39 cellular contexts compared by ENCODE assay signal in the genomic region with DNA sequence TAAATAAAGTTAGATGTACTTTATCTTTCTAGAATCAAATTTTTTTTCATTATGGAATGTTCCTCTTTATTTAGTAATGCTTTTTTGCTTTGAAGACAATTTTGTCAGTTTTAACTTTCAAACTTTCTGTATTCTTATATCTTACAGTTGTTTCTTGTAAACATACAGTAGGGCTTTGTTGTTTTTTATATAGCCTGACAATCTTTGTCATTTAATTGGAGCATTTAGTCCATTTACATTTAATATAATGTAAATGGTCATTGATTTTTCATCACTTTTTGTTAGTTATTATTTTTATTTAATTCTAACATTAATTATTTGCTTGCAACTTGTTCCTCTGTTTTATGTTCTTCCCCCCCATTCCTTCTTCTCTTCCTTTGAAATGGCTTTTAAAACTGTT. TPM values are rescaled to one million over a fixed set of nuclear protein-coding genes. Genes with fewer than 3 reads are reported as not detected.
"Had no signal": no experiment of that assay in that cellular context is flagged by ENCODE, and none has a peak within 500 bp of the region (broad histone marks: within the 10 kb centered on the region; RNA-seq: fewer than 3 reads in every experiment).

No MANE protein-coding gene starts in this region.

- H3K4me3 Mint-ChIP-seq: activated CD4-positive, alpha-beta memory T cell treated with anti-CD3 and anti-CD28 coated beads, Interleukin-2, amount 10 ng/mL, durations not matched to agents 7 days and 5 days; activated CD4-positive, alpha-beta T cell treated with anti-CD3 and anti-CD28 coated beads for 36 hours; activated CD4-positive, alpha-beta T cell treated with anti-CD3 and anti-CD28 coated beads, Interleukin-2, amount 10 ng/mL, durations not matched to agents 7 days and 5 days; activated CD8-positive, alpha-beta memory T cell treated with anti-CD3 and anti-CD28 coated beads, Interleukin-2, amount 10 ng/mL, durations not matched to agents 7 days and 5 days; activated CD8-positive, alpha-beta T cell treated with anti-CD3 and anti-CD28 coated beads, Interleukin-2, amount 10 ng/mL, durations not matched to agents 7 days and 5 days; activated naive CD4-positive, alpha-beta T cell treated with anti-CD3 and anti-CD28 coated beads, Interleukin-2, amount 10 ng/mL, durations not matched to agents 7 days and 5 days; activated naive CD4-positive, alpha-beta T cell treated with anti-CD3 and anti-CD28 coated beads, Interleukin-2, amount 50 U/mL, for 24 hours; activated naive CD8-positive, alpha-beta T cell; activated naive CD8-positive, alpha-beta T cell treated with anti-CD3 and anti-CD28 coated beads, Interleukin-2, amount 10 ng/mL, durations not matched to agents 7 days and 5 days; activated naive CD8-positive, alpha-beta T cell treated with anti-CD3 and anti-CD28 coated beads, Interleukin-2, amount 50 U/mL, for 24 hours; activated T-cell treated with anti-CD3 and anti-CD28 coated beads, Interleukin-2, amount 50 U/mL, for 24 hours; brain; T-helper 1 cell treated with Interleukin-12 subunit alpha and Interleukin-12 subunit beta and Interleukin-4 antibody, amounts not matched to agents 30 μg/mL and 1 μg/mL, for 36 hours; T-helper 2 cell treated with Interferon-gamma antibody and Interleukin-4, amounts not matched to agents 5 μg/mL and 100 μg/mL, for 36 hours; WTC11 had no signal

- H3K27me3 Mint-ChIP-seq: activated CD4-positive, alpha-beta T cell treated with anti-CD3 and anti-CD28 coated beads, Interleukin-2, amount 10 ng/mL, durations not matched to agents 7 days and 5 days; activated CD8-positive, alpha-beta memory T cell treated with anti-CD3 and anti-CD28 coated beads, Interleukin-2, amount 10 ng/mL, durations not matched to agents 7 days and 5 days; activated naive CD4-positive, alpha-beta T cell treated with anti-CD3 and anti-CD28 coated beads, Interleukin-2, amount 10 ng/mL, durations not matched to agents 7 days and 5 days; activated naive CD4-positive, alpha-beta T cell treated with anti-CD3 and anti-CD28 coated beads, Interleukin-2, amount 50 U/mL, for 24 hours; activated naive CD8-positive, alpha-beta T cell had no signal

- H3K27ac ChIP-seq: ascending aorta, cardiac muscle cell, WERI-Rb-1 had no signal

- H3K4me1 Mint-ChIP-seq: activated CD4-positive, alpha-beta memory T cell treated with anti-CD3 and anti-CD28 coated beads, Interleukin-2, amount 10 ng/mL, durations not matched to agents 7 days and 5 days; activated CD4-positive, alpha-beta T cell treated with anti-CD3 and anti-CD28 coated beads for 36 hours; activated CD4-positive, alpha-beta T cell treated with anti-CD3 and anti-CD28 coated beads, Interleukin-2, amount 10 ng/mL, durations not matched to agents 7 days and 5 days; activated naive CD4-positive, alpha-beta T cell treated with anti-CD3 and anti-CD28 coated beads, Interleukin-2, amount 10 ng/mL, durations not matched to agents 7 days and 5 days; activated naive CD4-positive, alpha-beta T cell treated with anti-CD3 and anti-CD28 coated beads, Interleukin-2, amount 50 U/mL, for 24 hours; activated naive CD8-positive, alpha-beta T cell treated with anti-CD3 and anti-CD28 coated beads, Interleukin-2, amount 10 ng/mL, durations not matched to agents 7 days and 5 days; activated naive CD8-positive, alpha-beta T cell treated with anti-CD3 and anti-CD28 coated beads, Interleukin-2, amount 50 U/mL, for 24 hours; brain; WTC11 had no signal

- FAIRE-seq: bronchial epithelial cell, colon had no signal

- H3K9me3 Mint-ChIP-seq: activated naive CD4-positive, alpha-beta T cell treated with anti-CD3 and anti-CD28 coated beads, Interleukin-2, amount 50 U/mL, for 24 hours had no signal

- DNase-seq: activated CD4-positive, alpha-beta memory T cell treated with anti-CD3 and anti-CD28 coated beads, Interleukin-2, amount 10 ng/mL, durations not matched to agents 7 days and 5 days; activated CD4-positive, alpha-beta T cell treated with anti-CD3 and anti-CD28 coated beads for 1 hour; activated CD4-positive, alpha-beta T cell treated with anti-CD3 and anti-CD28 coated beads for 36 hours; activated CD4-positive, alpha-beta T cell treated with anti-CD3 and anti-CD28 coated beads for 48 hours; activated CD4-positive, alpha-beta T cell treated with anti-CD3 and anti-CD28 coated beads, Interleukin-2, amount 10 ng/mL, durations not matched to agents 7 days and 5 days; activated CD4-positive, alpha-beta T cell treated with anti-CD3 and anti-CD28 coated beads, Interleukin-2, amount 50 U/mL, for 48 hours; activated CD4-positive, CD25-positive, alpha-beta regulatory T cell; activated CD8-positive, alpha-beta memory T cell treated with anti-CD3 and anti-CD28 coated beads for 24 hours; activated CD8-positive, alpha-beta memory T cell treated with anti-CD3 and anti-CD28 coated beads, Interleukin-2, amount 10 ng/mL, durations not matched to agents 7 days and 5 days; activated CD8-positive, alpha-beta memory T cell treated with anti-CD3 and anti-CD28 coated beads, Interleukin-2, amount 50 U/mL, for 48 hours; activated CD8-positive, alpha-beta T cell treated with anti-CD3 and anti-CD28 coated beads, Interleukin-2, amount 10 ng/mL, durations not matched to agents 7 days and 5 days; activated effector memory CD4-positive, alpha-beta T cell treated with Interleukin-2 at 50 U/mL for 16 hours; activated gamma-delta T cell; activated naive CD4-positive, alpha-beta T cell treated with anti-CD3 and anti-CD28 coated beads, Interleukin-2, amount 10 ng/mL, durations not matched to agents 7 days and 5 days; activated naive CD4-positive, alpha-beta T cell treated with Interleukin-2 at 50 U/mL for 16 hours; activated naive CD8-positive, alpha-beta T cell treated with anti-CD3 and anti-CD28 coated beads, Interleukin-2, amount 10 ng/mL, durations not matched to agents 7 days and 5 days; activated naive CD8-positive, alpha-beta T cell treated with anti-CD3 and anti-CD28 coated beads, Interleukin-2, amount 50 U/mL, for 24 hours; activated T-cell treated with anti-CD3 and anti-CD28 coated beads, Interleukin-2, amount 50 U/mL, for 24 hours; activated T-cell treated with anti-CD3 and anti-CD28 coated beads, Interleukin-2, amount 50 U/mL, for 48 hours; amygdala; anterior cingulate cortex; central memory CD4-positive, alpha-beta T cell; T-helper 2 cell; T-helper 9 cell; WERI-Rb-1 had no signal

- H3K36me3 ChIP-seq: ascending aorta, cardiac muscle cell, WERI-Rb-1 had no signal

- H3K27ac Mint-ChIP-seq: activated CD4-positive, alpha-beta memory T cell treated with anti-CD3 and anti-CD28 coated beads, Interleukin-2, amount 10 ng/mL, durations not matched to agents 7 days and 5 days; activated CD4-positive, alpha-beta T cell treated with anti-CD3 and anti-CD28 coated beads for 36 hours; activated CD4-positive, alpha-beta T cell treated with anti-CD3 and anti-CD28 coated beads, Interleukin-2, amount 10 ng/mL, durations not matched to agents 7 days and 5 days; activated CD8-positive, alpha-beta memory T cell treated with anti-CD3 and anti-CD28 coated beads, Interleukin-2, amount 10 ng/mL, durations not matched to agents 7 days and 5 days; activated CD8-positive, alpha-beta T cell treated with anti-CD3 and anti-CD28 coated beads, Interleukin-2, amount 10 ng/mL, durations not matched to agents 7 days and 5 days; activated naive CD4-positive, alpha-beta T cell treated with anti-CD3 and anti-CD28 coated beads, Interleukin-2, amount 10 ng/mL, durations not matched to agents 7 days and 5 days; activated naive CD4-positive, alpha-beta T cell treated with anti-CD3 and anti-CD28 coated beads, Interleukin-2, amount 50 U/mL, for 24 hours; activated naive CD8-positive, alpha-beta T cell; activated naive CD8-positive, alpha-beta T cell treated with anti-CD3 and anti-CD28 coated beads, Interleukin-2, amount 10 ng/mL, durations not matched to agents 7 days and 5 days; activated naive CD8-positive, alpha-beta T cell treated with anti-CD3 and anti-CD28 coated beads, Interleukin-2, amount 50 U/mL, for 24 hours; activated T-cell treated with anti-CD3 and anti-CD28 coated beads, Interleukin-2, amount 50 U/mL, for 24 hours; activated T-helper 2 cell treated with anti-CD3 and anti-CD28 coated beads, Interferon-gamma antibody, Interleukin-2, Interleukin-4, amounts not matched to agents 10 μg/mL and 5 μg/mL and 100 μg/mL, durations not matched to agents 14 hours and 24 hours and 36 hours; brain; T-helper 1 cell treated with Interleukin-12 subunit alpha and Interleukin-12 subunit beta and Interleukin-4 antibody, amounts not matched to agents 30 μg/mL and 1 μg/mL, for 36 hours; T-helper 2 cell treated with Interferon-gamma antibody and Interleukin-4, amounts not matched to agents 5 μg/mL and 100 μg/mL, for 36 hours; WTC11 had no signal

- ATAC-seq: activated CD4-positive, alpha-beta T cell treated with anti-CD3 and anti-CD28 coated beads for 36 hours; activated CD4-positive, CD25-positive, alpha-beta regulatory T cell treated with anti-CD3 and anti-CD28 coated beads, Interleukin-2, amount 50 U/mL, for 24 hours; activated CD8-positive, alpha-beta memory T cell treated with anti-CD3 and anti-CD28 coated beads, Interleukin-2, amount 10 ng/mL, durations not matched to agents 7 days and 5 days; activated CD8-positive, alpha-beta T cell treated with anti-CD3 and anti-CD28 coated beads, Interleukin-2, amount 10 ng/mL, durations not matched to agents 7 days and 5 days; activated naive CD8-positive, alpha-beta T cell treated with anti-CD3 and anti-CD28 coated beads, Interleukin-2, amount 50 U/mL, for 24 hours; WTC11 had no signal

- H3K36me3 Mint-ChIP-seq: activated CD8-positive, alpha-beta memory T cell treated with anti-CD3 and anti-CD28 coated beads, Interleukin-2, amount 10 ng/mL, durations not matched to agents 7 days and 5 days; activated naive CD4-positive, alpha-beta T cell treated with anti-CD3 and anti-CD28 coated beads, Interleukin-2, amount 10 ng/mL, durations not matched to agents 7 days and 5 days; activated naive CD8-positive, alpha-beta T cell; activated naive CD8-positive, alpha-beta T cell treated with anti-CD3 and anti-CD28 coated beads, Interleukin-2, amount 10 ng/mL, durations not matched to agents 7 days and 5 days; brain; WTC11 had no signal

- H3K27me3 ChIP-seq: ascending aorta, cardiac muscle cell had no signal

- H3K4me1 ChIP-seq: ascending aorta had no signal

- H3K4me3 ChIP-seq: ascending aorta, cardiac muscle cell had no signal

- H3K9me3 ChIP-seq: ascending aorta had no signal

RNA-seq across cellular contexts. Expression of a gene that starts 55.4 kb away (rescaled TPM):
- total RNA-seq: activated CD4-positive, alpha-beta memory T cell treated with anti-CD3 and anti-CD28 coated beads, Interleukin-2, amount 10 ng/mL, durations not matched to agents 7 days and 5 days; activated CD4-positive, alpha-beta T cell treated with anti-CD3 and anti-CD28 coated beads for 36 hours; activated CD4-positive, alpha-beta T cell treated with anti-CD3 and anti-CD28 coated beads, Interleukin-2, amount 10 ng/mL, durations not matched to agents 7 days and 5 days; activated CD8-positive, alpha-beta memory T cell treated with anti-CD3 and anti-CD28 coated beads, Interleukin-2, amount 10 ng/mL, durations not matched to agents 7 days and 5 days; activated CD8-positive, alpha-beta T cell treated with anti-CD3 and anti-CD28 coated beads, Interleukin-2, amount 10 ng/mL, durations not matched to agents 7 days and 5 days; activated naive CD8-positive, alpha-beta T cell treated with anti-CD3 and anti-CD28 coated beads, Interleukin-2, amount 10 ng/mL, durations not matched to agents 7 days and 5 days; activated T-helper 2 cell treated with anti-CD3 and anti-CD28 coated beads, Interferon-gamma antibody, Interleukin-2, Interleukin-4, amounts not matched to agents 10 μg/mL and 5 μg/mL and 100 μg/mL, durations not matched to agents 14 hours and 24 hours and 36 hours; ascending aorta; bronchial epithelial cell; cardiac muscle cell; cerebellum; WTC11 had no signal
- polyA plus RNA-seq: adipose tissue, cardiac muscle cell had no signal
